ENCODE assay signal across 28 cellular contexts in genomic region chr12:131388164-131388795, GRCh38.
DNase-seq lines count a peak whose midpoint lies in the region; ATAC-seq, FAIRE-seq and TF ChIP-seq lines count a peak whose summit lies in the region.
"Had no signal": no experiment of that assay in that cellular context is flagged by ENCODE, and none has a peak within 500 bp of the region (broad histone marks: within the 10 kb centered on the region; RNA-seq: fewer than 3 reads in every experiment).

No MANE protein-coding gene starts in this region.

- no peak overlapping the region for H3K4me2 ChIP-seq in A549

- ATAC-seq in A549: no peak
- ATAC-seq: activated CD4-positive, alpha-beta T cell treated with anti-CD3 and anti-CD28 coated beads for 36 hours; activated T-cell treated with anti-CD3 and anti-CD28 coated beads, Interleukin-2, amount 50 U/mL, for 4 hours; gastroesophageal sphincter; left colon; right lobe of liver had no signal

- H3K4me3 Mint-ChIP-seq in brain (peak overlapping the region in 2 of 5 experiments; percentile 24 to 73), endodermal cell (no peak overlapping the region)
- H3K4me3 Mint-ChIP-seq in CD4-positive, alpha-beta memory T cell: no peak overlapping the region
- H3K4me3 Mint-ChIP-seq: activated CD4-positive, alpha-beta T cell treated with anti-CD3 and anti-CD28 coated beads for 36 hours; activated T-cell treated with anti-CD3 and anti-CD28 coated beads, Interleukin-2, amount 50 U/mL, for 4 hours; T-cell had no signal

- TF ChIP-seq POLR2A in A549 (IDR thresholded peaks at IDR 0.05; ENCODE audit: low read length): no peak

- no peak for DNase-seq in A549 (ENCODE audit: low read depth in 1 of 2, low spot score in 1 of 2)
- peak; percentile 66 for DNase-seq in NCI-H1092 treated with DMSO at 0.1 percent for 48 hours (lab: John Stamatoyannopoulos, UW)
- peak; percentile 73 for DNase-seq in mesenteric fat pad (ENCODE audit: low spot score)
- no peak for DNase-seq in dermis blood vessel endothelial cell
- no peak for DNase-seq in CD4-positive, alpha-beta memory T cell
- no peak for DNase-seq in endodermal cell
- no peak for DNase-seq in NCI-H510A treated with DMSO at 0.1 percent for 48 hours (lab: John Stamatoyannopoulos, UW)
- DNase-seq: activated CD4-positive, alpha-beta T cell treated with anti-CD3 and anti-CD28 coated beads for 36 hours; activated CD8-positive, alpha-beta memory T cell treated with anti-CD3 and anti-CD28 coated beads for 24 hours; activated naive CD4-positive, alpha-beta T cell treated with Interleukin-2 at 50 U/mL for 16 hours; activated T-cell treated with anti-CD3 and anti-CD28 coated beads, Interleukin-2, amount 50 U/mL, for 4 hours; esophagus squamous epithelium; HCEC 1CT; left colon; mesenchymal stem cell; MM.1S; naive B cell; NCI-H1694 treated with DMSO at 0.1 percent for 48 hours; NCI-H82; ovary; right lobe of liver; Right ventricle myocardium superior; T-cell had no signal

- H3K27me3 Mint-ChIP-seq in brain (peaks cover 4% of the 10 kb centered on the region), endodermal cell (ENCODE audit: insufficient read depth) (peaks cover 3% of the 10 kb centered on the region)
- peaks cover 3 to 11% of the 10 kb centered on the region in 2 donors for H3K27me3 Mint-ChIP-seq in CD4-positive, alpha-beta memory T cell

- H3K4me1 Mint-ChIP-seq in brain (peaks cover 56% of the 10 kb centered on the region), endodermal cell (no peaks in the 10 kb centered on the region)
- no peaks in the 10 kb centered on the region for H3K4me1 Mint-ChIP-seq in CD4-positive, alpha-beta memory T cell
- H3K4me1 Mint-ChIP-seq: activated CD4-positive, alpha-beta T cell treated with anti-CD3 and anti-CD28 coated beads for 36 hours; naive B cell; T-cell had no signal

- TF ChIP-seq CTCF in A549 (IDR thresholded peaks at IDR 0.05) (no peak), brain (conservative IDR thresholded peaks at IDR 0.05) (no peak), endodermal cell (conservative IDR thresholded peaks at IDR 0.05) (no peak)

- H3K9me3 Mint-ChIP-seq in brain: peaks cover 0 to 9% (median 0%) of the 10 kb centered on the region in 5 experiments
- H3K9me3 Mint-ChIP-seq in CD4-positive, alpha-beta memory T cell: no peaks in the 10 kb centered on the region
- H3K9me3 Mint-ChIP-seq in endodermal cell: no peaks in the 10 kb centered on the region
- H3K9me3 Mint-ChIP-seq: activated T-cell treated with anti-CD3 and anti-CD28 coated beads, Interleukin-2, amount 50 U/mL, for 4 hours; naive B cell; T-cell had no signal

- FAIRE-seq in A549 (lab: Jason Lieb, UNC): peak; percentile 18
- FAIRE-seq: colon, urothelium cell line had no signal

- H3K4me1 ChIP-seq in A549 (no peaks in the 10 kb centered on the region), endodermal cell (ENCODE audit: control insufficient read depth, insufficient read depth, low read length) (no peaks in the 10 kb centered on the region)
- H3K4me1 ChIP-seq in CD4-positive, alpha-beta memory T cell (ENCODE audit: insufficient read depth, low read length): no peaks in the 10 kb centered on the region
- H3K4me1 ChIP-seq: esophagus squamous epithelium, right lobe of liver had no signal

- CTCF ChIA-PET in A549 (lab: Yijun Ruan, JAX): no interaction called here
- CTCF ChIA-PET in CD4-positive, alpha-beta memory T cell (lab: Charles Lee; ENCODE audit: partially characterized antibody): no interaction called here

- H3K27ac ChIP-seq in A549 (no peak overlapping the region), endodermal cell (ENCODE audit: low read depth, low read length) (no peak overlapping the region)
- no peak overlapping the region for H3K27ac ChIP-seq in CD4-positive, alpha-beta memory T cell (ENCODE audit: low read depth, low read length)
- H3K27ac ChIP-seq: C4-2B, esophagus squamous epithelium, gastroesophageal sphincter, ovary, right lobe of liver had no signal

- no peaks in the 10 kb centered on the region for H3K36me3 ChIP-seq in CD4-positive, alpha-beta memory T cell (ENCODE audit: insufficient read depth, low read length)
- no peaks in the 10 kb centered on the region for H3K36me3 ChIP-seq in endodermal cell (ENCODE audit: control insufficient read depth, insufficient read depth, low read length)
- H3K36me3 ChIP-seq: esophagus squamous epithelium, gastroesophageal sphincter, ovary, right lobe of liver had no signal

- intact Hi-C loops in CD4-positive, alpha-beta memory T cell (cut with micrococcal nuclease): no loop called here

- H3K27ac Mint-ChIP-seq in brain: peak overlapping the region; percentile 84 to 98 (median 94)
- no peak overlapping the region for H3K27ac Mint-ChIP-seq in CD4-positive, alpha-beta memory T cell
- no peak overlapping the region for H3K27ac Mint-ChIP-seq in endodermal cell
- H3K27ac Mint-ChIP-seq: activated CD4-positive, alpha-beta T cell treated with anti-CD3 and anti-CD28 coated beads for 36 hours; naive B cell; T-cell had no signal

- no peak overlapping the region for H3K9ac ChIP-seq in endodermal cell (ENCODE audit: extremely low read depth, low read length, poor library complexity, severe bottlenecking)

- POLR2A ChIA-PET in A549 (lab: Yijun Ruan, JAX): no interaction called here
- POLR2A ChIA-PET in CD4-positive, alpha-beta memory T cell (lab: Charles Lee; ENCODE audit: partially characterized antibody): no interaction called here

- no peaks in the 10 kb centered on the region for H3K9me3 ChIP-seq in A549
- H3K9me3 ChIP-seq in CD4-positive, alpha-beta memory T cell (ENCODE audit: control insufficient read depth in 1 of 2, low read length in 2 of 2): no peaks in the 10 kb centered on the region
- no peaks in the 10 kb centered on the region for H3K9me3 ChIP-seq in endodermal cell (ENCODE audit: control insufficient read depth, low read length)
- H3K9me3 ChIP-seq: esophagus squamous epithelium, gastroesophageal sphincter, ovary, right lobe of liver had no signal

- H3K27me3 ChIP-seq in CD4-positive, alpha-beta memory T cell (ENCODE audit: insufficient read depth, low read length): no peaks in the 10 kb centered on the region
- no peaks in the 10 kb centered on the region for H3K27me3 ChIP-seq in endodermal cell (ENCODE audit: control insufficient read depth, insufficient read depth, low read length, poor library complexity, severe bottlenecking)
- H3K27me3 ChIP-seq: ovary, right lobe of liver had no signal

- TF ChIP-seq EP300 in A549 (IDR thresholded peaks at IDR 0.05): no peak

- WGBS in A549 (ENCODE audit: missing lambda C conversion rate): 53% methylated on average over 8 of the region's 8 CpGs
- WGBS in endodermal cell (ENCODE audit: insufficient coverage in 1 of 2, insufficient read length in 1 of 2), 2 experiments: 79 to 93% methylated on average over 3 to 8 of the region's 8 CpGs

- no peak for TF ChIP-seq RAD21 in A549 (conservative IDR thresholded peaks at IDR 0.05 in 1 of 2, IDR thresholded peaks at IDR 0.05 in 1 of 2)

- H3K36me3 Mint-ChIP-seq in brain (no peaks in the 10 kb centered on the region), endodermal cell (ENCODE audit: low read depth) (no peaks in the 10 kb centered on the region)
- no peaks in the 10 kb centered on the region for H3K36me3 Mint-ChIP-seq in CD4-positive, alpha-beta memory T cell
- H3K36me3 Mint-ChIP-seq: naive B cell, T-cell had no signal

- H3K4me3 ChIP-seq in A549: no peak overlapping the region
- no peak overlapping the region for H3K4me3 ChIP-seq in CD4-positive, alpha-beta memory T cell (ENCODE audit: low read length in 2 of 2)
- H3K4me3 ChIP-seq in endodermal cell (ENCODE audit: low read length): no peak overlapping the region
- H3K4me3 ChIP-seq: esophagus squamous epithelium, gastroesophageal sphincter, ovary, right lobe of liver had no signal

TF ChIP-seq in A549, 52 proteins besides CTCF, POLR2A, EP300 and RAD21:
- TF ChIP-seq MAFK (IDR thresholded peaks at IDR 0.05; ENCODE audit: partially characterized antibody): no peak
- TF ChIP-seq, protein P1, sequence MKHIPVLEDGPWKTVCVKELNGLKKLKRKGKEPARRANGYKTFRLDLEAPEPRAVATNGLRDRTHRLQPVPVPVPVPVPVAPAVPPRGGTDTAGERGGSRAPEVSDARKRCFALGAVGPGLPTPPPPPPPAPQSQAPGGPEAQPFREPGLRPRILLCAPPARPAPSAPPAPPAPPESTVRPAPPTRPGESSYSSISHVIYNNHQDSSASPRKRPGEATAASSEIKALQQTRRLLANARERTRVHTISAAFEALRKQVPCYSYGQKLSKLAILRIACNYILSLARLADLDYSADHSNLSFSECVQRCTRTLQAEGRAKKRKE (CRISPR knock-in tag; IDR thresholded peaks at IDR 0.05; ENCODE audit: low read depth): no peak
- no peak for TF ChIP-seq RFX5 (IDR thresholded peaks at IDR 0.05)
- TF ChIP-seq, protein P2, sequence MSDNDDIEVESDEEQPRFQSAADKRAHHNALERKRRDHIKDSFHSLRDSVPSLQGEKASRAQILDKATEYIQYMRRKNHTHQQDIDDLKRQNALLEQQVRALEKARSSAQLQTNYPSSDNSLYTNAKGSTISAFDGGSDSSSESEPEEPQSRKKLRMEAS (IDR thresholded peaks at IDR 0.05): no peak
- TF ChIP-seq ZC3H11A (IDR thresholded peaks at IDR 0.05): no peak
- TF ChIP-seq RCOR1 (IDR thresholded peaks at IDR 0.05; ENCODE audit: low read depth, low read length): no peak
- no peak for TF ChIP-seq CBX8 (IDR thresholded peaks at IDR 0.05)
- TF ChIP-seq HDAC2 (IDR thresholded peaks at IDR 0.05): no peak
- no peak for TF ChIP-seq CBX2 (IDR thresholded peaks at IDR 0.05; ENCODE audit: borderline replicate concordance, low read depth)
- no peak for TF ChIP-seq PHF8 (IDR thresholded peaks at IDR 0.05; ENCODE audit: borderline replicate concordance, low read depth)

Comparison
In these comparisons a context has a peak if more than half of its experiments do, and no peak if none do; other contexts are left out.
1. DNase-seq: peak in NCI-H1092 treated with DMSO at 0.1 percent for 48 hours (single experiment) and mesenteric fat pad (single experiment); none in A549 (0 of 2), dermis blood vessel endothelial cell (single experiment), CD4-positive, alpha-beta memory T cell (0 of 5), endodermal cell (single experiment) and NCI-H510A treated with DMSO at 0.1 percent for 48 hours (single experiment).
2. H3K27ac Mint-ChIP-seq: peak in brain (5 of 5); none in CD4-positive, alpha-beta memory T cell (0 of 7) and endodermal cell (single experiment).